In genomic region chr9:96459268-96460007, GRCh38 we compare ENCODE assay signal across 35 cellular contexts. TPM values are rescaled to one million over a fixed set of nuclear protein-coding genes. Genes with fewer than 3 reads are reported as not detected.
A peak's percentile ranks its signal among the peaks of the same experiment; 100 is the strongest.
DNase-seq lines count a peak whose midpoint lies in the region; ATAC-seq, FAIRE-seq and TF ChIP-seq lines count a peak whose summit lies in the region.
"Had no signal": no experiment of that assay in that cellular context is flagged by ENCODE, and none has a peak within 500 bp of the region (broad histone marks: within the 10 kb centered on the region; RNA-seq: fewer than 3 reads in every experiment).

No MANE protein-coding gene starts in this region.

- no peak overlapping the region for H3K14ac ChIP-seq in mesenchymal stem cell (ENCODE audit: low read length in 2 of 2)

- H3K9me3 Mint-ChIP-seq in HFFc6, result no peaks in the 10 kb centered on the region
- H3K9me3 Mint-ChIP-seq in naive thymus-derived CD8-positive, alpha-beta T cell, result no peaks in the 10 kb centered on the region
- H3K9me3 Mint-ChIP-seq: activated CD4-positive, alpha-beta T cell treated with anti-CD3 and anti-CD28 coated beads, Interleukin-2, amount 10 ng/mL, durations not matched to agents 24 days and 14 days; nephron progenitor cell; stimulated activated naive B cell treated with anti-CD40 and anti-IgM and Interleukin-4, amounts not matched to agents 10 μg/mL and 1 μg/mL and 100 μg/mL, for 72 hours; type B pancreatic cell had no signal

- H3K4me1 ChIP-seq in GM23248 (ENCODE audit: insufficient read depth) (peaks cover 18% of the 10 kb centered on the region), mesenchymal stem cell (ENCODE audit: control insufficient read depth, insufficient read depth, low read depth, low read length) (peaks cover 6% of the 10 kb centered on the region)
- H3K4me1 ChIP-seq: esophagus squamous epithelium, Peyer's patch had no signal

- WGBS in GM23248 (ENCODE audit: low coverage in 1 of 2, low lambda C conversion rate in 2 of 2, missing lambda C conversion rate in 2 of 2), 2 experiments, result 96 to 99% methylated on average over 7 of the region's 7 CpGs
- whole genome bisulfite sequencing in mesenchymal stem cell, result 100% methylated on average over 5 of the region's 7 CpGs

- no peak overlapping the region for H3K18ac ChIP-seq in mesenchymal stem cell (ENCODE audit: low read depth in 1 of 2, low read length in 2 of 2)

- H3K79me2 ChIP-seq in GM23248 (ENCODE audit: insufficient read depth), result peaks cover 36% of the 10 kb centered on the region

- no peak overlapping the region for H2BK15ac ChIP-seq in mesenchymal stem cell (ENCODE audit: low read depth, poor library complexity, severe bottlenecking)

- no peak overlapping the region for H2BK12ac ChIP-seq in mesenchymal stem cell (ENCODE audit: low read length in 2 of 2)

- no peak for ATAC-seq in naive thymus-derived CD8-positive, alpha-beta T cell
- ATAC-seq: heart right ventricle; stimulated activated naive B cell treated with anti-CD40 and anti-IgM and Interleukin-4, amounts not matched to agents 10 μg/mL and 1 μg/mL and 100 μg/mL, for 72 hours had no signal

- peaks cover 18% of the 10 kb centered on the region for H3K79me1 ChIP-seq in mesenchymal stem cell (replicated peaks; ENCODE audit: low read length, poor library complexity, severe bottlenecking)

- H3K9me3 ChIP-seq in GM23248 (ENCODE audit: low read depth), result no peaks in the 10 kb centered on the region
- no peaks in the 10 kb centered on the region for H3K9me3 ChIP-seq in mesenchymal stem cell (ENCODE audit: control insufficient read depth, low read length)
- H3K9me3 ChIP-seq: esophagus squamous epithelium, heart right ventricle, Peyer's patch had no signal

- H3K9ac ChIP-seq in GM23248 (no peak overlapping the region), mesenchymal stem cell (ENCODE audit: low read length) (peak overlapping the region; percentile 71)

- H2BK5ac ChIP-seq in mesenchymal stem cell (ENCODE audit: low read depth, low read length, poor library complexity, severe bottlenecking), result no peak overlapping the region

- peaks cover 23% of the 10 kb centered on the region for H3F3A ChIP-seq in GM23248 (ENCODE audit: insufficient read depth)

- H3K27ac Mint-ChIP-seq in HFFc6, result peak overlapping the region; percentile 51; the same call in 1 of the 2 replicates
- H3K27ac Mint-ChIP-seq in naive thymus-derived CD8-positive, alpha-beta T cell, result peak overlapping the region in 5 of 10 donors; percentile 3 to 58 (median 45)
- H3K27ac Mint-ChIP-seq: activated CD4-positive, alpha-beta T cell treated with anti-CD3 and anti-CD28 coated beads, Interleukin-2, amount 10 ng/mL, durations not matched to agents 24 days and 14 days; nephron progenitor cell; stimulated activated naive B cell treated with anti-CD40 and anti-IgM and Interleukin-4, amounts not matched to agents 10 μg/mL and 1 μg/mL and 100 μg/mL, for 72 hours; type B pancreatic cell had no signal

- no peak overlapping the region for H4K8ac ChIP-seq in mesenchymal stem cell (ENCODE audit: low read length)

- no peak overlapping the region for H3K4me3 ChIP-seq in GM23248
- H3K4me3 ChIP-seq in astrocyte of the cerebellum (ENCODE audit: low read depth, low read length), result no peak overlapping the region
- H3K4me3 ChIP-seq in mesenchymal stem cell (ENCODE audit: insufficient read depth in 1 of 2, low read depth in 1 of 2, low read length in 2 of 2), result no peak overlapping the region
- H3K4me3 ChIP-seq: esophagus squamous epithelium, heart right ventricle, lung, Peyer's patch had no signal

- no peak for FAIRE-seq in GM19239 (lab: Jason Lieb, UNC)
- FAIRE-seq: endometrium, G401.6 had no signal

- H3K36me3 ChIP-seq in GM23248 (ENCODE audit: low read depth) (peaks cover 5% of the 10 kb centered on the region; the same call in 1 of the 2 replicates), mesenchymal stem cell (ENCODE audit: control insufficient read depth in 1 of 2, insufficient read depth in 2 of 2, low read depth in 1 of 2, low read length in 2 of 2) (peaks cover 5 to 41% of the 10 kb centered on the region in 2 experiments)
- H3K36me3 ChIP-seq: brain microvascular endothelial cell, Peyer's patch had no signal

- H3K23ac ChIP-seq in mesenchymal stem cell (ENCODE audit: low read length in 2 of 2), result no peak overlapping the region

- in situ Hi-C loops in GM23248 (cut with MboI), result no loop called here
- in situ Hi-C loops in astrocyte of the cerebellum (cut with HindIII; ENCODE audit: low sequenced_read_pairs), result no loop called here

- H3K4me3 Mint-ChIP-seq in HFFc6, result no peak overlapping the region; the same call in 1 of the 2 replicates
- H3K4me3 Mint-ChIP-seq in naive thymus-derived CD8-positive, alpha-beta T cell, result no peak overlapping the region
- H3K4me3 Mint-ChIP-seq: activated CD4-positive, alpha-beta T cell treated with anti-CD3 and anti-CD28 coated beads, Interleukin-2, amount 10 ng/mL, durations not matched to agents 24 days and 14 days; nephron progenitor cell; stimulated activated naive B cell treated with anti-CD40 and anti-IgM and Interleukin-4, amounts not matched to agents 10 μg/mL and 1 μg/mL and 100 μg/mL, for 72 hours; type B pancreatic cell had no signal

- POLR2A ChIA-PET in naive thymus-derived CD8-positive, alpha-beta T cell (lab: Charles Lee), result interaction anchor here (1.1 kb wide), 1 partner anchor 208 kb away, joined by 7 read pairs; no protein-coding TSS in a partner anchor

- peaks cover 20% of the 10 kb centered on the region for H3K36me3 Mint-ChIP-seq in HFFc6 (ENCODE audit: low read depth)
- peaks cover 7 to 40% (median 10%) of the 10 kb centered on the region in 3 donors for H3K36me3 Mint-ChIP-seq in naive thymus-derived CD8-positive, alpha-beta T cell

- no peak for TF ChIP-seq CTCF in HFFc6 (IDR thresholded peaks at IDR 0.05)
- TF ChIP-seq CTCF in astrocyte of the cerebellum (IDR thresholded peaks at IDR 0.05; ENCODE audit: low read depth, low read length, missing control alignments), result no peak

- H2AFZ ChIP-seq in GM23248 (no peak overlapping the region), mesenchymal stem cell (ENCODE audit: low read depth, low read length) (no peak overlapping the region)

- no peaks in the 10 kb centered on the region for H3K9me2 ChIP-seq in GM23248 (ENCODE audit: insufficient read depth)

- no peak overlapping the region for H2BK120ac ChIP-seq in mesenchymal stem cell (ENCODE audit: low read depth, low read length)

- peaks cover 36% of the 10 kb centered on the region for H3K4me1 Mint-ChIP-seq in HFFc6 (ENCODE audit: low read depth)
- peaks cover 0 to 5% (median 1%) of the 10 kb centered on the region in 4 donors for H3K4me1 Mint-ChIP-seq in naive thymus-derived CD8-positive, alpha-beta T cell
- H3K4me1 Mint-ChIP-seq: stimulated activated naive B cell treated with anti-CD40 and anti-IgM and Interleukin-4, amounts not matched to agents 10 μg/mL and 1 μg/mL and 100 μg/mL, for 72 hours had no signal

- peak overlapping the region; percentile 18 for H2AK5ac ChIP-seq in mesenchymal stem cell (ENCODE audit: low read length, severe bottlenecking)

- no peak overlapping the region for H3K4ac ChIP-seq in mesenchymal stem cell (ENCODE audit: low read depth in 1 of 2, low read length in 2 of 2)

- H3K27me3 Mint-ChIP-seq in HFFc6 (ENCODE audit: insufficient read depth), result no peaks in the 10 kb centered on the region
- no peaks in the 10 kb centered on the region for H3K27me3 Mint-ChIP-seq in naive thymus-derived CD8-positive, alpha-beta T cell
- H3K27me3 Mint-ChIP-seq: activated CD4-positive, alpha-beta T cell treated with anti-CD3 and anti-CD28 coated beads, Interleukin-2, amount 10 ng/mL, durations not matched to agents 24 days and 14 days; stimulated activated naive B cell treated with anti-CD40 and anti-IgM and Interleukin-4, amounts not matched to agents 10 μg/mL and 1 μg/mL and 100 μg/mL, for 72 hours; type B pancreatic cell had no signal

- H3K27ac ChIP-seq in GM23248 (no peak overlapping the region; the same call in 1 of the 2 replicates), mesenchymal stem cell (ENCODE audit: low read length, poor library complexity, severe bottlenecking) (no peak overlapping the region)
- H3K27ac ChIP-seq: brain microvascular endothelial cell, C4-2B, esophagus squamous epithelium, heart right ventricle, Peyer's patch, VCaP had no signal

- H3K4me2 ChIP-seq in GM23248 (ENCODE audit: unreplicated experiment), result peak overlapping the region; percentile 79
- H3K4me2 ChIP-seq in mesenchymal stem cell (ENCODE audit: low read length, poor library complexity, severe bottlenecking), result no peak overlapping the region

- no peak overlapping the region for H4K91ac ChIP-seq in mesenchymal stem cell (ENCODE audit: low read length)

- no peaks in the 10 kb centered on the region for H4K20me1 ChIP-seq in GM23248 (ENCODE audit: insufficient read depth)

- H3K27me3 ChIP-seq in GM23248 (replicated peaks; ENCODE audit: insufficient read depth) (no peaks in the 10 kb centered on the region), mesenchymal stem cell (ENCODE audit: control insufficient read depth in 1 of 2, insufficient read depth in 1 of 2, low read length in 2 of 2) (no peaks in the 10 kb centered on the region)
- H3K27me3 ChIP-seq: brain microvascular endothelial cell, esophagus squamous epithelium, heart right ventricle, Peyer's patch had no signal

- DNase-seq in GM23248 (no peak), HFFc6 (no peak), astrocyte of the cerebellum (ENCODE audit: low read depth) (peak; percentile 24), mesenchymal stem cell (no peak), NCI-H748 (lab: John Stamatoyannopoulos, UW; ENCODE audit: unreplicated experiment) (no peak), GM19239 (ENCODE audit: insufficient read length, low spot score) (no peak)
- DNase-seq in naive thymus-derived CD8-positive, alpha-beta T cell, result no peak
- DNase-seq: activated CD4-positive, alpha-beta T cell treated with anti-CD3 and anti-CD28 coated beads, Interleukin-2, amount 10 ng/mL, durations not matched to agents 24 days and 14 days; activated naive CD4-positive, alpha-beta T cell; activated T-cell treated with anti-CD3 and anti-CD28 coated beads, Interleukin-2, amount 50 U/mL, for 48 hours; brain microvascular endothelial cell; Calu3; cerebellar nuclear complex; dermis blood vessel endothelial cell; DMS79; esophagus squamous epithelium; foreskin melanocyte; heart right ventricle; Karpas-422; kidney glomerular epithelial cell; NCI-H1436; NCI-H226; NCI-H69; nephron progenitor cell; Peyer's patch; SHP77 treated with DMSO at 0.1 percent for 48 hours; stimulated activated naive B cell treated with anti-CD40 and anti-IgM and Interleukin-4, amounts not matched to agents 10 μg/mL and 1 μg/mL and 100 μg/mL, for 72 hours; substantia nigra; T1000 had no signal

RNA-seq across cellular contexts. Expression of gene HABP4, which starts 9.5 kb away (rescaled TPM):
- 10.4 and 13.2 TPM in 2 replicates for total RNA-seq in GM23248 (2014; rRNA removed; shearing (Covaris generic))
- 15.7 and 17.2 TPM in 2 replicates for polyA plus RNA-seq in GM23248 (2016; fragmentation: Nextera tagmentation; extraction: Ambion mirVana)
- total RNA-seq in HFFc6 (2021; fragmentation: NEBNext Ultra II Directional; extraction: Animal tissue kit (Norgen Biotek cat#: 25700)), result 10 to 100 TPM; 20.1 to 26.6 (median 24.9) TPM
- 19.7 TPM for polyA plus RNA-seq in mesenchymal stem cell (2013, experiment 1 of 2)
- polyA plus RNA-seq in mesenchymal stem cell (2013, experiment 2 of 2), result 18.7 TPM
- 10 to 100 TPM; 30.8 to 31.4 TPM for total RNA-seq in naive thymus-derived CD8-positive, alpha-beta T cell
- 10 to 100 TPM; 13.5 to 31.8 (median 14.3) TPM for polyA plus RNA-seq in naive thymus-derived CD8-positive, alpha-beta T cell

RNA-seq across cellular contexts. Expression of gene ZNF367, which starts 41.3 kb away (rescaled TPM):
- total RNA-seq in GM23248 (2014; rRNA removed; shearing (Covaris generic)), result 7.3 and 9.3 TPM in 2 replicates
- polyA plus RNA-seq in GM23248 (2016; fragmentation: Nextera tagmentation; extraction: Ambion mirVana), result 2.1 and 2.8 TPM in 2 replicates
- total RNA-seq in HFFc6 (2021; fragmentation: NEBNext Ultra II Directional; extraction: Animal tissue kit (Norgen Biotek cat#: 25700)), result 10 to 100 TPM in 5 of 6 experiments, 1 to 10 TPM in 1; 6.1 to 12.2 (median 11.5) TPM
- polyA plus RNA-seq in mesenchymal stem cell (2013, experiment 1 of 2), result 0.66 TPM
- 0.62 TPM for polyA plus RNA-seq in mesenchymal stem cell (2013, experiment 2 of 2)
- total RNA-seq in naive thymus-derived CD8-positive, alpha-beta T cell, result 1 to 10 TPM; 7.5 to 7.6 TPM
- polyA plus RNA-seq in naive thymus-derived CD8-positive, alpha-beta T cell, result 1 to 10 TPM in 1 of 3 donors, under 1 TPM in 2; 0.82 to 2.2 (median 0.97) TPM
